1 cellular context compared by ENCODE assay signal in the genomic region with DNA sequence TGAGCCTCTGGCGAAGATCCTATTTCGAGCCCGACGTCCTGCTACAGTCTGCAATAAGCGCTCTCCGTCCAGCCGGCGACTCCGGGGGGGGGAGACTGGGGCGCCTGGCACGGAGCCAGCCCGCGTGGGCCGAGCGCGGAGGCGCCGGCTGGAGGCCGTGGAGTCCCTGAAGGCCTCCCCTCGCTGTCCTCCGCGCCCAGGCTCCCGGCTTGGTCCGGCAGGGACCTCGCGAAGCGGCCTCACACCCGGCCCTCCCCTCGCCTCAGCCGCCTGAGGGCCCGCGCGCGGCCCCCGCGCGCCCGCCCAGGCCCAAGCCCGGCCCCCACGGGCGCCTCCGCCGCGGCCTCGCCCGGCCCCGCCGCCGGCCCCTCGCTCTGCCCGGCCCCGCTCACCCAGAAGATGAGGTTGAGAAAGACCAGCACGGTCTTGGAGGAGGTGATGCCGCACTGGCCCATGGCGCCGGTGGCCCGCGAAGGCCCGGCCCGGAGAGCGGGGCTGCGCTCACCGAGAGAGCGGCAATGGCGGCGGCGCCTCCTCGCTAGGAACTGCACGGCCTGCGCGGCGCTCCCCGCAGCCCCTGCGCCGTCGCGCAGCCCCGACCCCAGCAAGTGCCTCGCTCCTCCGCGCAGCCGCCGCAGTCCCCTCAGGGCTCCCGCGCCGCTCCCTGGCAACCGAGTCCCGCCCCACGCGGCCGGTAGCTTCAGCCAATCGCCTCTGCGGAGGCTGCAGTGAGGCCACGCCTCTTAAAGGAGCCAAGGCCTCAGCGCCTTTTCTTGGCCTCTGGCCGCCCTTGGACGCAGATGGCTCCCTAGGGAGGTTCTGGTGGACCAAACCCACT.
TF ChIP-seq lines count a peak whose summit lies in the region.

A gene (minus strand): TSS at position 610 of the 838 bp plus-strand sequence. CDS start 155 bp downstream, at position 455.

TF ChIP-seq in HepG2, 621 proteins besides CTCF, POLR2A, EP300 and RAD21 (continued from another document and continues in another):
- TF ChIP-seq, protein P1, sequence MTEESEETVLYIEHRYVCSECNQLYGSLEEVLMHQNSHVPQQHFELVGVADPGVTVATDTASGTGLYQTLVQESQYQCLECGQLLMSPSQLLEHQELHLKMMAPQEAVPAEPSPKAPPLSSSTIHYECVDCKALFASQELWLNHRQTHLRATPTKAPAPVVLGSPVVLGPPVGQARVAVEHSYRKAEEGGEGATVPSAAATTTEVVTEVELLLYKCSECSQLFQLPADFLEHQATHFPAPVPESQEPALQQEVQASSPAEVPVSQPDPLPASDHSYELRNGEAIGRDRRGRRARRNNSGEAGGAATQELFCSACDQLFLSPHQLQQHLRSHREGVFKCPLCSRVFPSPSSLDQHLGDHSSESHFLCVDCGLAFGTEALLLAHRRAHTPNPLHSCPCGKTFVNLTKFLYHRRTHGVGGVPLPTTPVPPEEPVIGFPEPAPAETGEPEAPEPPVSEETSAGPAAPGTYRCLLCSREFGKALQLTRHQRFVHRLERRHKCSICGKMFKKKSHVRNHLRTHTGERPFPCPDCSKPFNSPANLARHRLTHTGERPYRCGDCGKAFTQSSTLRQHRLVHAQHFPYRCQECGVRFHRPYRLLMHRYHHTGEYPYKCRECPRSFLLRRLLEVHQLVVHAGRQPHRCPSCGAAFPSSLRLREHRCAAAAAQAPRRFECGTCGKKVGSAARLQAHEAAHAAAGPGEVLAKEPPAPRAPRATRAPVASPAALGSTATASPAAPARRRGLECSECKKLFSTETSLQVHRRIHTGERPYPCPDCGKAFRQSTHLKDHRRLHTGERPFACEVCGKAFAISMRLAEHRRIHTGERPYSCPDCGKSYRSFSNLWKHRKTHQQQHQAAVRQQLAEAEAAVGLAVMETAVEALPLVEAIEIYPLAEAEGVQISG (CRISPR knock-in tag; IDR thresholded peaks at IDR 0.05), result peak; percentile 43
- TF ChIP-seq, protein P2, sequence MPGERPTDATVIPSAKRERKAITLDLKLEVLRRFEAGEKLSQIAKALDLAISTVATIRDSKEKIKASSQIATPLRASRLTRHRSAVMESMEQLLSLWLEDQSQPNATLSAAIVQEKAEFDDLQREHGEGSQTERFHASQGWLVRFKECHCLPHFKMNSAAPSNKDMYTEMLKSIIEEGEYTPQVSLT (CRISPR knock-in tag; IDR thresholded peaks at IDR 0.05; ENCODE audit: borderline replicate concordance, low read depth), result no peak
- TF ChIP-seq, protein P3, sequence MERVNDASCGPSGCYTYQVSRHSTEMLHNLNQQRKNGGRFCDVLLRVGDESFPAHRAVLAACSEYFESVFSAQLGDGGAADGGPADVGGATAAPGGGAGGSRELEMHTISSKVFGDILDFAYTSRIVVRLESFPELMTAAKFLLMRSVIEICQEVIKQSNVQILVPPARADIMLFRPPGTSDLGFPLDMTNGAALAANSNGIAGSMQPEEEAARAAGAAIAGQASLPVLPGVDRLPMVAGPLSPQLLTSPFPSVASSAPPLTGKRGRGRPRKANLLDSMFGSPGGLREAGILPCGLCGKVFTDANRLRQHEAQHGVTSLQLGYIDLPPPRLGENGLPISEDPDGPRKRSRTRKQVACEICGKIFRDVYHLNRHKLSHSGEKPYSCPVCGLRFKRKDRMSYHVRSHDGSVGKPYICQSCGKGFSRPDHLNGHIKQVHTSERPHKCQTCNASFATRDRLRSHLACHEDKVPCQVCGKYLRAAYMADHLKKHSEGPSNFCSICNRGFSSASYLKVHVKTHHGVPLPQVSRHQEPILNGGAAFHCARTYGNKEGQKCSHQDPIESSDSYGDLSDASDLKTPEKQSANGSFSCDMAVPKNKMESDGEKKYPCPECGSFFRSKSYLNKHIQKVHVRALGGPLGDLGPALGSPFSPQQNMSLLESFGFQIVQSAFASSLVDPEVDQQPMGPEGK (CRISPR knock-in tag; IDR thresholded peaks at IDR 0.05), result peak; percentile 54
- TF ChIP-seq, protein P4, sequence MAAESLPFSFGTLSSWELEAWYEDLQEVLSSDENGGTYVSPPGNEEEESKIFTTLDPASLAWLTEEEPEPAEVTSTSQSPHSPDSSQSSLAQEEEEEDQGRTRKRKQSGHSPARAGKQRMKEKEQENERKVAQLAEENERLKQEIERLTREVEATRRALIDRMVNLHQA (CRISPR knock-in tag; IDR thresholded peaks at IDR 0.05), result no peak
- no peak for TF ChIP-seq RXRA (CRISPR knock-in tag; IDR thresholded peaks at IDR 0.05)
- no peak for TF ChIP-seq SP1 (IDR thresholded peaks at IDR 0.05)
- peak; percentile 96 for TF ChIP-seq SP1 (CRISPR knock-in tag; IDR thresholded peaks at IDR 0.05)
- peak; percentile 73; the same call in 1 of the 2 replicates for TF ChIP-seq ZNF776 (CRISPR knock-in tag; IDR thresholded peaks at IDR 0.05)
- TF ChIP-seq, protein P5, sequence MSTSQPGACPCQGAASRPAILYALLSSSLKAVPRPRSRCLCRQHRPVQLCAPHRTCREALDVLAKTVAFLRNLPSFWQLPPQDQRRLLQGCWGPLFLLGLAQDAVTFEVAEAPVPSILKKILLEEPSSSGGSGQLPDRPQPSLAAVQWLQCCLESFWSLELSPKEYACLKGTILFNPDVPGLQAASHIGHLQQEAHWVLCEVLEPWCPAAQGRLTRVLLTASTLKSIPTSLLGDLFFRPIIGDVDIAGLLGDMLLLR (CRISPR knock-in tag; IDR thresholded peaks at IDR 0.05), result no peak
- 0 out of 2 replicates have a peak, but pooled peaks have one; percentile 27 for TF ChIP-seq CCDC6 (CRISPR knock-in tag; IDR thresholded peaks at IDR 0.05)
- peak; percentile 23; the same call in 1 of the 2 replicates for TF ChIP-seq KMT2A (CRISPR knock-in tag; IDR thresholded peaks at IDR 0.05)
- peak; percentile 89 for TF ChIP-seq SP4 (CRISPR knock-in tag; IDR thresholded peaks at IDR 0.05)
- TF ChIP-seq ZNF451 (CRISPR knock-in tag; IDR thresholded peaks at IDR 0.05), result no peak
- peak; percentile 85 for TF ChIP-seq POLR2G (IDR thresholded peaks at IDR 0.05; ENCODE audit: low read depth, low read length)
- 0 out of 2 replicates have a peak, but pooled peaks have one; percentile 54 for TF ChIP-seq MEIS2 (CRISPR knock-in tag; IDR thresholded peaks at IDR 0.05)
- TF ChIP-seq SP2 (CRISPR knock-in tag; IDR thresholded peaks at IDR 0.05), result peak; percentile 75
- TF ChIP-seq RBM22 (optimal IDR thresholded peaks at IDR 0.05; ENCODE audit: low read length), result no peak
- peak; percentile 27; the same call in 1 of the 2 replicates for TF ChIP-seq ZNF160 (CRISPR knock-in tag; IDR thresholded peaks at IDR 0.05)
- TF ChIP-seq, protein P6, sequence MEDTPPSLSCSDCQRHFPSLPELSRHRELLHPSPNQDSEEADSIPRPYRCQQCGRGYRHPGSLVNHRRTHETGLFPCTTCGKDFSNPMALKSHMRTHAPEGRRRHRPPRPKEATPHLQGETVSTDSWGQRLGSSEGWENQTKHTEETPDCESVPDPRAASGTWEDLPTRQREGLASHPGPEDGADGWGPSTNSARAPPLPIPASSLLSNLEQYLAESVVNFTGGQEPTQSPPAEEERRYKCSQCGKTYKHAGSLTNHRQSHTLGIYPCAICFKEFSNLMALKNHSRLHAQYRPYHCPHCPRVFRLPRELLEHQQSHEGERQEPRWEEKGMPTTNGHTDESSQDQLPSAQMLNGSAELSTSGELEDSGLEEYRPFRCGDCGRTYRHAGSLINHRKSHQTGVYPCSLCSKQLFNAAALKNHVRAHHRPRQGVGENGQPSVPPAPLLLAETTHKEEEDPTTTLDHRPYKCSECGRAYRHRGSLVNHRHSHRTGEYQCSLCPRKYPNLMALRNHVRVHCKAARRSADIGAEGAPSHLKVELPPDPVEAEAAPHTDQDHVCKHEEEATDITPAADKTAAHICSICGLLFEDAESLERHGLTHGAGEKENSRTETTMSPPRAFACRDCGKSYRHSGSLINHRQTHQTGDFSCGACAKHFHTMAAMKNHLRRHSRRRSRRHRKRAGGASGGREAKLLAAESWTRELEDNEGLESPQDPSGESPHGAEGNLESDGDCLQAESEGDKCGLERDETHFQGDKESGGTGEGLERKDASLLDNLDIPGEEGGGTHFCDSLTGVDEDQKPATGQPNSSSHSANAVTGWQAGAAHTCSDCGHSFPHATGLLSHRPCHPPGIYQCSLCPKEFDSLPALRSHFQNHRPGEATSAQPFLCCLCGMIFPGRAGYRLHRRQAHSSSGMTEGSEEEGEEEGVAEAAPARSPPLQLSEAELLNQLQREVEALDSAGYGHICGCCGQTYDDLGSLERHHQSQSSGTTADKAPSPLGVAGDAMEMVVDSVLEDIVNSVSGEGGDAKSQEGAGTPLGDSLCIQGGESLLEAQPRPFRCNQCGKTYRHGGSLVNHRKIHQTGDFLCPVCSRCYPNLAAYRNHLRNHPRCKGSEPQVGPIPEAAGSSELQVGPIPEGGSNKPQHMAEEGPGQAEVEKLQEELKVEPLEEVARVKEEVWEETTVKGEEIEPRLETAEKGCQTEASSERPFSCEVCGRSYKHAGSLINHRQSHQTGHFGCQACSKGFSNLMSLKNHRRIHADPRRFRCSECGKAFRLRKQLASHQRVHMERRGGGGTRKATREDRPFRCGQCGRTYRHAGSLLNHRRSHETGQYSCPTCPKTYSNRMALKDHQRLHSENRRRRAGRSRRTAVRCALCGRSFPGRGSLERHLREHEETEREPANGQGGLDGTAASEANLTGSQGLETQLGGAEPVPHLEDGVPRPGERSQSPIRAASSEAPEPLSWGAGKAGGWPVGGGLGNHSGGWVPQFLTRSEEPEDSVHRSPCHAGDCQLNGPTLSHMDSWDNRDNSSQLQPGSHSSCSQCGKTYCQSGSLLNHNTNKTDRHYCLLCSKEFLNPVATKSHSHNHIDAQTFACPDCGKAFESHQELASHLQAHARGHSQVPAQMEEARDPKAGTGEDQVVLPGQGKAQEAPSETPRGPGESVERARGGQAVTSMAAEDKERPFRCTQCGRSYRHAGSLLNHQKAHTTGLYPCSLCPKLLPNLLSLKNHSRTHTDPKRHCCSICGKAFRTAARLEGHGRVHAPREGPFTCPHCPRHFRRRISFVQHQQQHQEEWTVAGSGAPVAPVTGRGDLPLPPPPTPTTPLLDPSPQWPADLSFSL (CRISPR knock-in tag; IDR thresholded peaks at IDR 0.05), result no peak
- TF ChIP-seq AHR (CRISPR knock-in tag; IDR thresholded peaks at IDR 0.05), result peak; percentile 79; the same call in 1 of the 2 replicates
- TF ChIP-seq, protein P7, sequence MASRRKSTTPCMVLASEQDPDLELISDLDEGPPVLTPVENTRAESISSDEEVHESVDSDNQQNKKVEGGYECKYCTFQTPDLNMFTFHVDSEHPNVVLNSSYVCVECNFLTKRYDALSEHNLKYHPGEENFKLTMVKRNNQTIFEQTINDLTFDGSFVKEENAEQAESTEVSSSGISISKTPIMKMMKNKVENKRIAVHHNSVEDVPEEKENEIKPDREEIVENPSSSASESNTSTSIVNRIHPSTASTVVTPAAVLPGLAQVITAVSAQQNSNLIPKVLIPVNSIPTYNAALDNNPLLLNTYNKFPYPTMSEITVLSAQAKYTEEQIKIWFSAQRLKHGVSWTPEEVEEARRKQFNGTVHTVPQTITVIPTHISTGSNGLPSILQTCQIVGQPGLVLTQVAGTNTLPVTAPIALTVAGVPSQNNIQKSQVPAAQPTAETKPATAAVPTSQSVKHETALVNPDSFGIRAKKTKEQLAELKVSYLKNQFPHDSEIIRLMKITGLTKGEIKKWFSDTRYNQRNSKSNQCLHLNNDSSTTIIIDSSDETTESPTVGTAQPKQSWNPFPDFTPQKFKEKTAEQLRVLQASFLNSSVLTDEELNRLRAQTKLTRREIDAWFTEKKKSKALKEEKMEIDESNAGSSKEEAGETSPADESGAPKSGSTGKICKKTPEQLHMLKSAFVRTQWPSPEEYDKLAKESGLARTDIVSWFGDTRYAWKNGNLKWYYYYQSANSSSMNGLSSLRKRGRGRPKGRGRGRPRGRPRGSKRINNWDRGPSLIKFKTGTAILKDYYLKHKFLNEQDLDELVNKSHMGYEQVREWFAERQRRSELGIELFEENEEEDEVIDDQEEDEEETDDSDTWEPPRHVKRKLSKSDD (CRISPR knock-in tag; IDR thresholded peaks at IDR 0.05; ENCODE audit: low read depth), result peak; percentile 70; the same call in 1 of the 2 replicates
- TF ChIP-seq ARHGAP35 (CRISPR knock-in tag; IDR thresholded peaks at IDR 0.05; ENCODE audit: borderline replicate concordance), result peak; percentile 38; the same call in 1 of the 2 replicates
- TF ChIP-seq, protein P8, sequence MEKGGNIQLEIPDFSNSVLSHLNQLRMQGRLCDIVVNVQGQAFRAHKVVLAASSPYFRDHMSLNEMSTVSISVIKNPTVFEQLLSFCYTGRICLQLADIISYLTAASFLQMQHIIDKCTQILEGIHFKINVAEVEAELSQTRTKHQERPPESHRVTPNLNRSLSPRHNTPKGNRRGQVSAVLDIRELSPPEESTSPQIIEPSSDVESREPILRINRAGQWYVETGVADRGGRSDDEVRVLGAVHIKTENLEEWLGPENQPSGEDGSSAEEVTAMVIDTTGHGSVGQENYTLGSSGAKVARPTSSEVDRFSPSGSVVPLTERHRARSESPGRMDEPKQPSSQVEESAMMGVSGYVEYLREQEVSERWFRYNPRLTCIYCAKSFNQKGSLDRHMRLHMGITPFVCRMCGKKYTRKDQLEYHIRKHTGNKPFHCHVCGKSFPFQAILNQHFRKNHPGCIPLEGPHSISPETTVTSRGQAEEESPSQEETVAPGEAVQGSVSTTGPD (CRISPR knock-in tag; IDR thresholded peaks at IDR 0.05), result no peak
- TF ChIP-seq, protein P9, sequence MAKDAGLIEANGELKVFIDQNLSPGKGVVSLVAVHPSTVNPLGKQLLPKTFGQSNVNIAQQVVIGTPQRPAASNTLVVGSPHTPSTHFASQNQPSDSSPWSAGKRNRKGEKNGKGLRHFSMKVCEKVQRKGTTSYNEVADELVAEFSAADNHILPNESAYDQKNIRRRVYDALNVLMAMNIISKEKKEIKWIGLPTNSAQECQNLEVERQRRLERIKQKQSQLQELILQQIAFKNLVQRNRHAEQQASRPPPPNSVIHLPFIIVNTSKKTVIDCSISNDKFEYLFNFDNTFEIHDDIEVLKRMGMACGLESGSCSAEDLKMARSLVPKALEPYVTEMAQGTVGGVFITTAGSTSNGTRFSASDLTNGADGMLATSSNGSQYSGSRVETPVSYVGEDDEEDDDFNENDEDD (CRISPR knock-in tag; IDR thresholded peaks at IDR 0.05; ENCODE audit: borderline replicate concordance), result peak; percentile 81; the same call in 1 of the 2 replicates
- peak; percentile 77; the same call in 2 of the 3 replicates for TF ChIP-seq MXI1 (IDR thresholded peaks at IDR 0.05; ENCODE audit: borderline replicate concordance, low read depth, low read length)
- TF ChIP-seq, protein P10, sequence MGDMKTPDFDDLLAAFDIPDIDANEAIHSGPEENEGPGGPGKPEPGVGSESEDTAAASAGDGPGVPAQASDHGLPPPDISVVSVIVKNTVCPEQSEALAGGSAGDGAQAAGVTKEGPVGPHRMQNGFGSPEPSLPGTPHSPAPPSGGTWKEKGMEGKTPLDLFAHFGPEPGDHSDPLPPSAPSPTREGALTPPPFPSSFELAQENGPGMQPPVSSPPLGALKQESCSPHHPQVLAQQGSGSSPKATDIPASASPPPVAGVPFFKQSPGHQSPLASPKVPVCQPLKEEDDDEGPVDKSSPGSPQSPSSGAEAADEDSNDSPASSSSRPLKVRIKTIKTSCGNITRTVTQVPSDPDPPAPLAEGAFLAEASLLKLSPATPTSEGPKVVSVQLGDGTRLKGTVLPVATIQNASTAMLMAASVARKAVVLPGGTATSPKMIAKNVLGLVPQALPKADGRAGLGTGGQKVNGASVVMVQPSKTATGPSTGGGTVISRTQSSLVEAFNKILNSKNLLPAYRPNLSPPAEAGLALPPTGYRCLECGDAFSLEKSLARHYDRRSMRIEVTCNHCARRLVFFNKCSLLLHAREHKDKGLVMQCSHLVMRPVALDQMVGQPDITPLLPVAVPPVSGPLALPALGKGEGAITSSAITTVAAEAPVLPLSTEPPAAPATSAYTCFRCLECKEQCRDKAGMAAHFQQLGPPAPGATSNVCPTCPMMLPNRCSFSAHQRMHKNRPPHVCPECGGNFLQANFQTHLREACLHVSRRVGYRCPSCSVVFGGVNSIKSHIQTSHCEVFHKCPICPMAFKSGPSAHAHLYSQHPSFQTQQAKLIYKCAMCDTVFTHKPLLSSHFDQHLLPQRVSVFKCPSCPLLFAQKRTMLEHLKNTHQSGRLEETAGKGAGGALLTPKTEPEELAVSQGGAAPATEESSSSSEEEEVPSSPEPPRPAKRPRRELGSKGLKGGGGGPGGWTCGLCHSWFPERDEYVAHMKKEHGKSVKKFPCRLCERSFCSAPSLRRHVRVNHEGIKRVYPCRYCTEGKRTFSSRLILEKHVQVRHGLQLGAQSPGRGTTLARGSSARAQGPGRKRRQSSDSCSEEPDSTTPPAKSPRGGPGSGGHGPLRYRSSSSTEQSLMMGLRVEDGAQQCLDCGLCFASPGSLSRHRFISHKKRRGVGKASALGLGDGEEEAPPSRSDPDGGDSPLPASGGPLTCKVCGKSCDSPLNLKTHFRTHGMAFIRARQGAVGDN (CRISPR knock-in tag; IDR thresholded peaks at IDR 0.05), result peak; percentile 79
